ENCODE assay signal across 8 cellular contexts in the genomic region with DNA sequence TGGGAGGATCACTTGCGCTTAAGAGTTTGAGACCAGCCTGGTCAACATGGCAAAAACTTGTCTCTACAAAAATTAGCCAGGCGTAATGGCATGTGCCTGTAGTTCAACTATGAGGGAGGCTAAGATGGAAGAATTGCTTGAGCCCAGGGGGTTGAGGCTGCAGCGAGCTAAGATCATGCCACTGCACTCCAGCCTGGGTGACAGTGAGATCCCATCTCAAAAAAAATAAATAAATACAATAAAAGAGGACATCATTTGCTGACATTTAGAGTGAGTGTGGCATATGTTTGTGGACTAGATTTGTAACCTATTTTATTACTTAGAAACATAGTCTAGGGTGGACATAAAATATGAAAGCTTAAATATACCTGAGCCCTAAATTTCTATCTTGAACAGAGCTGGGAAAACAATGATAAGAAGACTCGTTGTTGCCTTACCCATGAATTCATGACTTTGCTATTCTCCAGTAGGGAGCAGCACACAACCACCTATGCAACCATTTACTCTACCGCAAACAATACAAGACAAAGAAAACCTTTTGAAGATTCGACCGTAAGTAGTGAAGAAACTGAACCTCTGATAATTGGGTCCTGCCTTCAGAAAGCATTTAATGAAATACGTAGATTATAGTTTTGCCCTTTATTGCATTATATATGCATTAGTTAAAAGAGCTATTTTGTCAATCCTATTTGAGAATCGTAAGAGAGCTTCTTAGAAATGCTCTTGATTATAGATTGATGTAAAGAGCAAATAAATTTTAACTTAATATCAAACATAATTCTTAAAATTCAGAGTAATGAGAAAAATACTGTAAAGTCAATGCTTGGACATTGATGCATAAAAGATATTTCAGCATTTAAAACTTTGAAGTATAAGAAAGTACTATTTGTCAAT.
DNase-seq lines count a peak whose midpoint lies in the region; ATAC-seq and TF ChIP-seq lines count a peak whose summit lies in the region.

No MANE protein-coding gene starts in this region.

- TF ChIP-seq CTCF in GM12864 (IDR thresholded peaks at IDR 0.05; ENCODE audit: low read depth, low read length, missing control alignments) (peak; percentile 18), LNCAP (IDR thresholded peaks at IDR 0.05) (peak; percentile 85), fibroblast of pulmonary artery (IDR thresholded peaks at IDR 0.05; ENCODE audit: low read length, missing control alignments) (peak; percentile 76), osteoblast (IDR thresholded peaks at IDR 0.05; ENCODE audit: extremely low read depth, low read depth, low read length) (peak; percentile 73)

- H2AFZ ChIP-seq in osteoblast (ENCODE audit: low read length) = no peak overlapping the region

- no peaks in the 10 kb centered on the region for H3K27me3 ChIP-seq in osteoblast (ENCODE audit: insufficient read depth, low read length)

- peaks cover 8% of the 10 kb centered on the region for H3K4me1 ChIP-seq in osteoblast (ENCODE audit: insufficient read depth, low read length)

- H4K20me1 ChIP-seq in osteoblast (ENCODE audit: insufficient read depth, low read length) = no peaks in the 10 kb centered on the region

- H3K36me3 ChIP-seq in osteoblast (ENCODE audit: insufficient read depth, low read length) = no peaks in the 10 kb centered on the region

- no peaks in the 10 kb centered on the region for H3K9me3 ChIP-seq in osteoblast (ENCODE audit: low read depth, low read length)

- no peak overlapping the region for H3K27ac ChIP-seq in osteoblast (ENCODE audit: low read depth, low read length)

- H3K4me3 ChIP-seq in GM12864 (ENCODE audit: low read depth, low read length) (no peak overlapping the region), fibroblast of pulmonary artery (replicated peaks; ENCODE audit: low read depth, low read length) (no peak overlapping the region), osteoblast (ENCODE audit: insufficient read depth, low read length) (no peak overlapping the region)

- no peak for ATAC-seq in GM21381 (IDR thresholded peaks at IDR 0.05; ENCODE audit: unreplicated experiment)

- H3K79me2 ChIP-seq in osteoblast (ENCODE audit: insufficient read depth, low read length) = no peaks in the 10 kb centered on the region

- no peak for DNase-seq in GM12864 (ENCODE audit: low read depth)
- peak; percentile 34 to 35 for DNase-seq in SHP77 (lab: John Stamatoyannopoulos, UW)
- DNase-seq in fibroblast of pulmonary artery (ENCODE audit: low read depth) = peak; percentile 84
- DNase-seq in osteoblast (ENCODE audit: insufficient read length, low spot score, missing footprints) = no peak
- no peak for DNase-seq in effector CD8-positive, alpha-beta T cell (lab: John Stamatoyannopoulos, UW)
- DNase-seq in ecto neural progenitor cell (ENCODE audit: low spot score) = no peak

- H3K4me2 ChIP-seq in osteoblast (ENCODE audit: insufficient read depth, low read length) = peak overlapping the region; percentile 35

Comparison
In these comparisons a context has a peak if more than half of its experiments do, and no peak if none do; other contexts are left out.
1. DNase-seq: peak in SHP77 (2 of 2) and fibroblast of pulmonary artery (single experiment); none in GM12864 (single experiment), osteoblast (single experiment), effector CD8-positive, alpha-beta T cell (single experiment) and ecto neural progenitor cell (single experiment).
2. CTCF ChIP-seq: peak in every context shown above with its lines; median percentile 85 in LNCAP; 76 in fibroblast of pulmonary artery; 73 in osteoblast; 18 in GM12864.